In the genomic region with DNA sequence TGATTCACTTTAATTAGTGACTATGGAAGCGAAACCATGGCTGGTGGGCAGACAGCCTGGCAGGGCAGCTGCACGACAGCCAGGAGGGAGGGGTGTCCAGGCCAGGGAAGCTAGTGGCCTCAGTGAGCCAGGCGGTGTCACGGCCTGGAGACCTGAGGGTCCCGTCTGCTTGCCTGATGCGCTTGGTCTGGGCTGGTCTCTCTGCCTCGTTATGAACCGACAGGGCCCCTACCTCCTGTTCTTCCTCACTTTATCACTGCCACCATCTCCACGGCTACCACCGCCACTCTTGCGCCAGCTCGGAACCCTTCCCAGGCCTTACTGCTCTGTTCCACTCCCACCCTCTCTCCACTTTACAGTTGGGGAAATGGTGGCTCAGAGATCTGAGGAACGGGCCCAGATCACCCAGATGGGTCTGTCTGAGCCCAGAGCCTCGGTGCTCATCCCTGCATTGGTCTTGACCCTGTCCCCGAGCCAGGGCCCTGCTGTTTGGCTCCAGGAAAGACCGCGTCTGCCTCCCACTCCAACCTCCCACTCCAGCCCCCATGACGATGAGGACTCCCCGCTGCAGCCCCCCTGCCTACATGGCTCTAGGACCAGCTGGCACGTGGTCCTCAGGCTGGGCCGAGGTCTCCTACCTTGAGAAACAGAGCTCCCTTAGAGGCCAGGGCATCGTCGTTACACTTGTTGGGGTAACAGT, we compare ENCODE assay signal across 1 cellular context.
TF ChIP-seq lines count a peak whose summit lies in the region.

No MANE protein-coding gene starts in this region.

TF ChIP-seq in GM23338, 12 proteins besides CTCF, POLR2A, EP300 and RAD21:
- TF ChIP-seq, protein P1, sequence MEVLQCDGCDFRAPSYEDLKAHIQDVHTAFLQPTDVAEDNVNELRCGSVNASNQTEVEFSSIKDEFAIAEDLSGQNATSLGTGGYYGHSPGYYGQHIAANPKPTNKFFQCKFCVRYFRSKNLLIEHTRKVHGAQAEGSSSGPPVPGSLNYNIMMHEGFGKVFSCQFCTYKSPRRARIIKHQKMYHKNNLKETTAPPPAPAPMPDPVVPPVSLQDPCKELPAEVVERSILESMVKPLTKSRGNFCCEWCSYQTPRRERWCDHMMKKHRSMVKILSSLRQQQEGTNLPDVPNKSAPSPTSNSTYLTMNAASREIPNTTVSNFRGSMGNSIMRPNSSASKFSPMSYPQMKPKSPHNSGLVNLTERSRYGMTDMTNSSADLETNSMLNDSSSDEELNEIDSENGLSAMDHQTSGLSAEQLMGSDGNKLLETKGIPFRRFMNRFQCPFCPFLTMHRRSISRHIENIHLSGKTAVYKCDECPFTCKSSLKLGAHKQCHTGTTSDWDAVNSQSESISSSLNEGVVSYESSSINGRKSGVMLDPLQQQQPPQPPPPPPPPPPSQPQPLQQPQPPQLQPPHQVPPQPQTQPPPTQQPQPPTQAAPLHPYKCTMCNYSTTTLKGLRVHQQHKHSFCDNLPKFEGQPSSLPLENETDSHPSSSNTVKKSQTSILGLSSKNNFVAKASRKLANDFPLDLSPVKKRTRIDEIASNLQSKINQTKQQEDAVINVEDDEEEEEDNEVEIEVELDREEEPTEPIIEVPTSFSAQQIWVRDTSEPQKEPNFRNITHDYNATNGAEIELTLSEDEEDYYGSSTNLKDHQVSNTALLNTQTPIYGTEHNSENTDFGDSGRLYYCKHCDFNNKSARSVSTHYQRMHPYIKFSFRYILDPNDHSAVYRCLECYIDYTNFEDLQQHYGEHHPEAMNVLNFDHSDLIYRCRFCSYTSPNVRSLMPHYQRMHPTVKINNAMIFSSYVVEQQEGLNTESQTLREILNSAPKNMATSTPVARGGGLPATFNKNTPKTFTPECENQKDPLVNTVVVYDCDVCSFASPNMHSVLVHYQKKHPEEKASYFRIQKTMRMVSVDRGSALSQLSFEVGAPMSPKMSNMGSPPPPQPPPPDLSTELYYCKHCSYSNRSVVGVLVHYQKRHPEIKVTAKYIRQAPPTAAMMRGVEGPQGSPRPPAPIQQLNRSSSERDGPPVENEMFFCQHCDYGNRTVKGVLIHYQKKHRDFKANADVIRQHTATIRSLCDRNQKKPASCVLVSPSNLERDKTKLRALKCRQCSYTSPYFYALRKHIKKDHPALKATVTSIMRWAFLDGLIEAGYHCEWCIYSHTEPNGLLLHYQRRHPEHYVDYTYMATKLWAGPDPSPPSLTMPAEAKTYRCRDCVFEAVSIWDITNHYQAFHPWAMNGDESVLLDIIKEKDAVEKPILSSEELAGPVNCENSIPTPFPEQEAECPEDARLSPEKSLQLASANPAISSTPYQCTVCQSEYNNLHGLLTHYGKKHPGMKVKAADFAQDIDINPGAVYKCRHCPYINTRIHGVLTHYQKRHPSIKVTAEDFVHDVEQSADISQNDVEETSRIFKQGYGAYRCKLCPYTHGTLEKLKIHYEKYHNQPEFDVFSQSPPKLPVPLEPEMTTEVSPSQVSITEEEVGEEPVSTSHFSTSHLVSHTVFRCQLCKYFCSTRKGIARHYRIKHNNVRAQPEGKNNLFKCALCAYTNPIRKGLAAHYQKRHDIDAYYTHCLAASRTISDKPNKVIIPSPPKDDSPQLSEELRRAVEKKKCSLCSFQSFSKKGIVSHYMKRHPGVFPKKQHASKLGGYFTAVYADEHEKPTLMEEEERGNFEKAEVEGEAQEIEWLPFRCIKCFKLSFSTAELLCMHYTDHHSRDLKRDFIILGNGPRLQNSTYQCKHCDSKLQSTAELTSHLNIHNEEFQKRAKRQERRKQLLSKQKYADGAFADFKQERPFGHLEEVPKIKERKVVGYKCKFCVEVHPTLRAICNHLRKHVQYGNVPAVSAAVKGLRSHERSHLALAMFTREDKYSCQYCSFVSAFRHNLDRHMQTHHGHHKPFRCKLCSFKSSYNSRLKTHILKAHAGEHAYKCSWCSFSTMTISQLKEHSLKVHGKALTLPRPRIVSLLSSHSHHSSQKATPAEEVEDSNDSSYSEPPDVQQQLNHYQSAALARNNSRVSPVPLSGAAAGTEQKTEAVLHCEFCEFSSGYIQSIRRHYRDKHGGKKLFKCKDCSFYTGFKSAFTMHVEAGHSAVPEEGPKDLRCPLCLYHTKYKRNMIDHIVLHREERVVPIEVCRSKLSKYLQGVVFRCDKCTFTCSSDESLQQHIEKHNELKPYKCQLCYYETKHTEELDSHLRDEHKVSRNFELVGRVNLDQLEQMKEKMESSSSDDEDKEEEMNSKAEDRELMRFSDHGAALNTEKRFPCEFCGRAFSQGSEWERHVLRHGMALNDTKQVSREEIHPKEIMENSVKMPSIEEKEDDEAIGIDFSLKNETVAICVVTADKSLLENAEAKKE (CRISPR knock-in tag; IDR thresholded peaks at IDR 0.05): no peak
- TF ChIP-seq STAT1 (IDR thresholded peaks at IDR 0.05; ENCODE audit: unreplicated experiment) (no peak), NANOG (IDR thresholded peaks at IDR 0.05; ENCODE audit: borderline replicate concordance) (no peak), EZH2 (IDR thresholded peaks at IDR 0.05; ENCODE audit: low read depth, unreplicated experiment) (no peak), ZNF114 (CRISPR knock-in tag; IDR thresholded peaks at IDR 0.05) (no peak), ZNF331 (CRISPR knock-in tag; IDR thresholded peaks at IDR 0.05; ENCODE audit: low read depth) (no peak), JUNB (IDR thresholded peaks at IDR 0.05; ENCODE audit: unreplicated experiment) (no peak), CREB1 (CRISPR knock-in tag; IDR thresholded peaks at IDR 0.05; ENCODE audit: low read depth) (no peak)
- TF ChIP-seq, protein P2, sequence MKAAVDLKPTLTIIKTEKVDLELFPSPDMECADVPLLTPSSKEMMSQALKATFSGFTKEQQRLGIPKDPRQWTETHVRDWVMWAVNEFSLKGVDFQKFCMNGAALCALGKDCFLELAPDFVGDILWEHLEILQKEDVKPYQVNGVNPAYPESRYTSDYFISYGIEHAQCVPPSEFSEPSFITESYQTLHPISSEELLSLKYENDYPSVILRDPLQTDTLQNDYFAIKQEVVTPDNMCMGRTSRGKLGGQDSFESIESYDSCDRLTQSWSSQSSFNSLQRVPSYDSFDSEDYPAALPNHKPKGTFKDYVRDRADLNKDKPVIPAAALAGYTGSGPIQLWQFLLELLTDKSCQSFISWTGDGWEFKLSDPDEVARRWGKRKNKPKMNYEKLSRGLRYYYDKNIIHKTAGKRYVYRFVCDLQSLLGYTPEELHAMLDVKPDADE (IDR thresholded peaks at IDR 0.05): no peak
